Comparison of ENCODE assay signal across 1 cellular context in the genomic region with DNA sequence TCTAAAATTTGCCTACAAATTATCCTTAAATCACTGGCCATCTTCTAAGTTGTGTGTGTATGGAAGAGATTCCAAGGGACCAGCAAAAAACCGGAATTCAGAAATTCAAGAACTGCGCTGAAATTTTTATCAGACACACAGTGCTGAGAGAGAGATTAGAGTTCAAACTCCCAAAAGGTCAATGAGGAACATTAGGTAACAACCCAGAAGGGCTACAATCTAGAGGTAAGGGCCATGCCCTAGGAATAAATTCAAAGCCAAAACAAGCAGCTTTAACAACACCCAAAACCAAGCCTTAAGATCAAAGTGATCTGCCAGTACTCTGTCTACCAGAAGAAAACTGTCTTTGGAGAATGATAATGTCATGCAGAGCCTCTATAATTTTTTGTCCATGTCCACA.
TF ChIP-seq lines count a peak whose summit lies in the region.

No MANE protein-coding gene starts in this region.

TF ChIP-seq in HepG2, 621 proteins besides CTCF, POLR2A, EP300 and RAD21:
- TF ChIP-seq, protein P1, sequence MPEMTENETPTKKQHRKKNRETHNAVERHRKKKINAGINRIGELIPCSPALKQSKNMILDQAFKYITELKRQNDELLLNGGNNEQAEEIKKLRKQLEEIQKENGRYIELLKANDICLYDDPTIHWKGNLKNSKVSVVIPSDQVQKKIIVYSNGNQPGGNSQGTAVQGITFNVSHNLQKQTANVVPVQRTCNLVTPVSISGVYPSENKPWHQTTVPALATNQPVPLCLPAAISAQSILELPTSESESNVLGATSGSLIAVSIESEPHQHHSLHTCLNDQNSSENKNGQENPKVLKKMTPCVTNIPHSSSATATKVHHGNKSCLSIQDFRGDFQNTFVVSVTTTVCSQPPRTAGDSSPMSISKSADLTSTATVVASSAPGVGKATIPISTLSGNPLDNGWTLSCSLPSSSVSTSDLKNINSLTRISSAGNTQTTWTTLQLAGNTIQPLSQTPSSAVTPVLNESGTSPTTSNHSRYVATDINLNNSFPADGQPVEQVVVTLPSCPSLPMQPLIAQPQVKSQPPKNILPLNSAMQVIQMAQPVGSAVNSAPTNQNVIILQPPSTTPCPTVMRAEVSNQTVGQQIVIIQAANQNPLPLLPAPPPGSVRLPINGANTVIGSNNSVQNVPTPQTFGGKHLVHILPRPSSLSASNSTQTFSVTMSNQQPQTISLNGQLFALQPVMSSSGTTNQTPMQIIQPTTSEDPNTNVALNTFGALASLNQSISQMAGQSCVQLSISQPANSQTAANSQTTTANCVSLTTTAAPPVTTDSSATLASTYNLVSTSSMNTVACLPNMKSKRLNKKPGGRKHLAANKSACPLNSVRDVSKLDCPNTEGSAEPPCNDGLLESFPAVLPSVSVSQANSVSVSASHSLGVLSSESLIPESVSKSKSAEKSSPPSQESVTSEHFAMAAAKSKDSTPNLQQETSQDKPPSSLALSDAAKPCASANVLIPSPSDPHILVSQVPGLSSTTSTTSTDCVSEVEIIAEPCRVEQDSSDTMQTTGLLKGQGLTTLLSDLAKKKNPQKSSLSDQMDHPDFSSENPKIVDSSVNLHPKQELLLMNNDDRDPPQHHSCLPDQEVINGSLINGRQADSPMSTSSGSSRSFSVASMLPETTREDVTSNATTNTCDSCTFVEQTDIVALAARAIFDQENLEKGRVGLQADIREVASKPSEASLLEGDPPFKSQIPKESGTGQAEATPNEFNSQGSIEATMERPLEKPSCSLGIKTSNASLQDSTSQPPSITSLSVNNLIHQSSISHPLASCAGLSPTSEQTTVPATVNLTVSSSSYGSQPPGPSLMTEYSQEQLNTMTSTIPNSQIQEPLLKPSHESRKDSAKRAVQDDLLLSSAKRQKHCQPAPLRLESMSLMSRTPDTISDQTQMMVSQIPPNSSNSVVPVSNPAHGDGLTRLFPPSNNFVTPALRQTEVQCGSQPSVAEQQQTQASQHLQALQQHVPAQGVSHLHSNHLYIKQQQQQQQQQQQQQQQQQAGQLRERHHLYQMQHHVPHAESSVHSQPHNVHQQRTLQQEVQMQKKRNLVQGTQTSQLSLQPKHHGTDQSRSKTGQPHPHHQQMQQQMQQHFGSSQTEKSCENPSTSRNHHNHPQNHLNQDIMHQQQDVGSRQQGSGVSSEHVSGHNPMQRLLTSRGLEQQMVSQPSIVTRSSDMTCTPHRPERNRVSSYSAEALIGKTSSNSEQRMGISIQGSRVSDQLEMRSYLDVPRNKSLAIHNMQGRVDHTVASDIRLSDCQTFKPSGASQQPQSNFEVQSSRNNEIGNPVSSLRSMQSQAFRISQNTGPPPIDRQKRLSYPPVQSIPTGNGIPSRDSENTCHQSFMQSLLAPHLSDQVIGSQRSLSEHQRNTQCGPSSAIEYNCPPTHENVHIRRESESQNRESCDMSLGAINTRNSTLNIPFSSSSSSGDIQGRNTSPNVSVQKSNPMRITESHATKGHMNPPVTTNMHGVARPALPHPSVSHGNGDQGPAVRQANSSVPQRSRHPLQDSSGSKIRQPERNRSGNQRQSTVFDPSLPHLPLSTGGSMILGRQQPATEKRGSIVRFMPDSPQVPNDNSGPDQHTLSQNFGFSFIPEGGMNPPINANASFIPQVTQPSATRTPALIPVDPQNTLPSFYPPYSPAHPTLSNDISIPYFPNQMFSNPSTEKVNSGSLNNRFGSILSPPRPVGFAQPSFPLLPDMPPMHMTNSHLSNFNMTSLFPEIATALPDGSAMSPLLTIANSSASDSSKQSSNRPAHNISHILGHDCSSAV (CRISPR knock-in tag; IDR thresholded peaks at IDR 0.05; ENCODE audit: borderline replicate concordance) = no peak
- TF ChIP-seq NCOA5 (CRISPR knock-in tag; IDR thresholded peaks at IDR 0.05) (no peak), KLF13 (CRISPR knock-in tag; IDR thresholded peaks at IDR 0.05) (no peak)
- TF ChIP-seq, protein P2, sequence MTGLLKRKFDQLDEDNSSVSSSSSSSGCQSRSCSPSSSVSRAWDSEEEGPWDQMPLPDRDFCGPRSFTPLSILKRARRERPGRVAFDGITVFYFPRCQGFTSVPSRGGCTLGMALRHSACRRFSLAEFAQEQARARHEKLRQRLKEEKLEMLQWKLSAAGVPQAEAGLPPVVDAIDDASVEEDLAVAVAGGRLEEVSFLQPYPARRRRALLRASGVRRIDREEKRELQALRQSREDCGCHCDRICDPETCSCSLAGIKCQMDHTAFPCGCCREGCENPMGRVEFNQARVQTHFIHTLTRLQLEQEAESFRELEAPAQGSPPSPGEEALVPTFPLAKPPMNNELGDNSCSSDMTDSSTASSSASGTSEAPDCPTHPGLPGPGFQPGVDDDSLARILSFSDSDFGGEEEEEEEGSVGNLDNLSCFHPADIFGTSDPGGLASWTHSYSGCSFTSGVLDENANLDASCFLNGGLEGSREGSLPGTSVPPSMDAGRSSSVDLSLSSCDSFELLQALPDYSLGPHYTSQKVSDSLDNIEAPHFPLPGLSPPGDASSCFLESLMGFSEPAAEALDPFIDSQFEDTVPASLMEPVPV (CRISPR knock-in tag; IDR thresholded peaks at IDR 0.05) = no peak
TF ChIP-seq in HepG2: peak in this region for 0.
